12 cellular contexts compared by ENCODE assay signal in genomic region chr4:3340703-3341088, GRCh38. TPM values are rescaled to one million over a fixed set of nuclear protein-coding genes. Genes with fewer than 3 reads are reported as not detected.
A peak's percentile ranks its signal among the peaks of the same experiment; 100 is the strongest.
DNase-seq lines count a peak whose midpoint lies in the region; ATAC-seq and TF ChIP-seq lines count a peak whose summit lies in the region.
"Had no signal": no experiment of that assay in that cellular context is flagged by ENCODE, and none has a peak within 500 bp of the region (broad histone marks: within the 10 kb centered on the region; RNA-seq: fewer than 3 reads in every experiment).

No MANE protein-coding gene starts in this region.

- H3K27me3 ChIP-seq in heart right ventricle (no peaks in the 10 kb centered on the region), upper lobe of right lung (no peaks in the 10 kb centered on the region)
- H3K27me3 ChIP-seq: neural progenitor cell had no signal

- intact Hi-C loops in heart right ventricle (cut with DNase I) (loop anchor here in 2 of 10 donors (5.0 to 10.0 kb wide), 2 partner anchors 146 to 233 kb away; no protein-coding TSS in a partner anchor), upper lobe of right lung (cut with DNase I) (no loop called here)
- intact Hi-C loops in activated CD4-positive, alpha-beta T cell treated with anti-CD3 and anti-CD28 coated beads for 36 hours (cut with DNase I, micrococcal nuclease) = no loop called here

- peak in 6 of 9 donors; percentile 13 to 34 (median 24) for TF ChIP-seq CTCF in heart right ventricle (IDR thresholded peaks at IDR 0.05)
- TF ChIP-seq CTCF in upper lobe of right lung (IDR thresholded peaks at IDR 0.05) = peak; percentile 43

- peak in 6 of 8 donors; percentile 15 to 60 (median 48) for ATAC-seq in heart right ventricle
- ATAC-seq in upper lobe of right lung = peak; percentile 93
- no peak for ATAC-seq in activated CD4-positive, alpha-beta T cell treated with anti-CD3 and anti-CD28 coated beads for 36 hours
- ATAC-seq: activated CD8-positive, alpha-beta T cell treated with anti-CD3 and anti-CD28 coated beads, Interleukin-2, amount 10 ng/mL, durations not matched to agents 7 days and 5 days had no signal

- H3K4me1 Mint-ChIP-seq in activated CD4-positive, alpha-beta T cell treated with anti-CD3 and anti-CD28 coated beads for 36 hours = peaks cover 8% of the 10 kb centered on the region

- DNase-seq in NCI-H748 (lab: John Stamatoyannopoulos, UW; ENCODE audit: unreplicated experiment) (peak; percentile 45), NCI-H748 treated with DMSO at 0.1 percent for 48 hours (lab: John Stamatoyannopoulos, UW) (no peak), RPMI8226 (peak; percentile 69), heart right ventricle (no peak), upper lobe of right lung (peak; percentile 93), middle frontal gyrus (ENCODE audit: extremely low spot score, low spot score) (no peak)
- DNase-seq in stimulated activated CD4-positive, alpha-beta T cell treated with anti-CD3 and anti-CD28 coated beads, Interleukin-15, amount 100 ng/mL, for 24 hours = no peak
- no peak for DNase-seq in activated CD4-positive, alpha-beta T cell treated with anti-CD3 and anti-CD28 coated beads for 36 hours
- DNase-seq: activated CD8-positive, alpha-beta T cell treated with anti-CD3 and anti-CD28 coated beads, Interleukin-2, amount 10 ng/mL, durations not matched to agents 7 days and 5 days; SK-N-SH; stimulated activated CD4-positive, alpha-beta T cell treated with anti-CD3 and anti-CD28 coated beads, Interleukin-1b, Interleukin-23, amount 100 ng/mL, for 48 hours had no signal

- H3K36me3 ChIP-seq in heart right ventricle = peaks cover 0 to 14% (median 0%) of the 10 kb centered on the region in 9 donors
- H3K36me3 ChIP-seq in upper lobe of right lung = no peaks in the 10 kb centered on the region
- H3K36me3 ChIP-seq: neural progenitor cell had no signal

- H3K27ac Mint-ChIP-seq in activated CD4-positive, alpha-beta T cell treated with anti-CD3 and anti-CD28 coated beads for 36 hours = no peak overlapping the region
- H3K27ac Mint-ChIP-seq: activated CD8-positive, alpha-beta T cell treated with anti-CD3 and anti-CD28 coated beads, Interleukin-2, amount 10 ng/mL, durations not matched to agents 7 days and 5 days; neural progenitor cell had no signal

- no peaks in the 10 kb centered on the region for H3K9me3 Mint-ChIP-seq in activated CD4-positive, alpha-beta T cell treated with anti-CD3 and anti-CD28 coated beads for 36 hours (ENCODE audit: low read depth)
- H3K9me3 Mint-ChIP-seq: neural progenitor cell had no signal

- no peaks in the 10 kb centered on the region for H3K36me3 Mint-ChIP-seq in activated CD4-positive, alpha-beta T cell treated with anti-CD3 and anti-CD28 coated beads for 36 hours (ENCODE audit: low read depth)

- CTCF ChIA-PET in activated CD4-positive, alpha-beta T cell treated with anti-CD3 and anti-CD28 coated beads for 36 hours (lab: Charles Lee) = no interaction called here

- POLR2A ChIA-PET in activated CD4-positive, alpha-beta T cell treated with anti-CD3 and anti-CD28 coated beads for 36 hours (lab: Charles Lee) = no interaction called here

- H3K4me1 ChIP-seq in heart right ventricle = peaks cover 0 to 19% (median 5%) of the 10 kb centered on the region in 9 donors
- peaks cover 4% of the 10 kb centered on the region for H3K4me1 ChIP-seq in upper lobe of right lung

- H3K27ac ChIP-seq in heart right ventricle (no peak overlapping the region), upper lobe of right lung (no peak overlapping the region)
- H3K27ac ChIP-seq: neural progenitor cell had no signal

- no peaks in the 10 kb centered on the region for H3K27me3 Mint-ChIP-seq in activated CD4-positive, alpha-beta T cell treated with anti-CD3 and anti-CD28 coated beads for 36 hours

- WGBS in heart right ventricle, 2 donors = 87 to 93% methylated on average over 16 of the region's 16 CpGs

- H3K4me3 ChIP-seq in heart right ventricle (no peak overlapping the region), upper lobe of right lung (no peak overlapping the region)
- H3K4me3 ChIP-seq: neural progenitor cell had no signal

- H3K9me3 ChIP-seq in heart right ventricle = no peaks in the 10 kb centered on the region
- H3K9me3 ChIP-seq in upper lobe of right lung = no peaks in the 10 kb centered on the region
- H3K9me3 ChIP-seq: SK-N-SH had no signal

- H3K4me3 Mint-ChIP-seq in activated CD4-positive, alpha-beta T cell treated with anti-CD3 and anti-CD28 coated beads for 36 hours = no peak overlapping the region
- H3K4me3 Mint-ChIP-seq: activated CD8-positive, alpha-beta T cell treated with anti-CD3 and anti-CD28 coated beads, Interleukin-2, amount 10 ng/mL, durations not matched to agents 7 days and 5 days; neural progenitor cell had no signal

RNA-seq across cellular contexts. Expression of gene RGS12, which starts 47.9 kb away (rescaled TPM):
- total RNA-seq in heart right ventricle (10 to 100 TPM in 9 of 10 donors, 1 to 10 TPM in 1; 9.7 to 24.3 (median 13.1) TPM), upper lobe of right lung (58.2 TPM)
- 10 to 100 TPM; 10.6 to 24.4 TPM for polyA plus RNA-seq in heart right ventricle
- total RNA-seq in activated CD4-positive, alpha-beta T cell treated with anti-CD3 and anti-CD28 coated beads for 36 hours = 1 to 10 TPM; 8.0 to 9.4 TPM

Comparison
In these comparisons a context has a peak if more than half of its experiments do, and no peak if none do; other contexts are left out.
1. DNase-seq: peak in NCI-H748 (single experiment), RPMI8226 (single experiment) and upper lobe of right lung (single experiment); none in NCI-H748 treated with DMSO at 0.1 percent for 48 hours (single experiment), heart right ventricle (0 of 2), middle frontal gyrus (single experiment), stimulated activated CD4-positive, alpha-beta T cell treated with anti-CD3 and anti-CD28 coated beads, Interleukin-15, amount 100 ng/mL, for 24 hours (single experiment) and activated CD4-positive, alpha-beta T cell treated with anti-CD3 and anti-CD28 coated beads for 36 hours (single experiment).